In genomic region chr1:15394261-15394543, GRCh38 we compare ENCODE assay signal across 20 cellular contexts. TPM values are rescaled to one million over a fixed set of nuclear protein-coding genes. Genes with fewer than 3 reads are reported as not detected.
DNase-seq lines count a peak whose midpoint lies in the region; ATAC-seq, FAIRE-seq and TF ChIP-seq lines count a peak whose summit lies in the region.
"Had no signal": no experiment of that assay in that cellular context is flagged by ENCODE, and none has a peak within 500 bp of the region (broad histone marks: within the 10 kb centered on the region; RNA-seq: fewer than 3 reads in every experiment).

No MANE protein-coding gene starts in this region.

- peaks cover 5% of the 10 kb centered on the region; the same call in 2 of the 3 replicates for H3K4me1 Mint-ChIP-seq in GM23338
- peaks cover 9% of the 10 kb centered on the region for H3K4me1 Mint-ChIP-seq in neural crest cell
- H3K4me1 Mint-ChIP-seq: CD14-positive monocyte; CD4-positive, alpha-beta memory T cell had no signal

- H3K4me3 Mint-ChIP-seq in GM23338: no peak overlapping the region
- H3K4me3 Mint-ChIP-seq in neural crest cell: no peak overlapping the region
- H3K4me3 Mint-ChIP-seq: CD14-positive monocyte; CD4-positive, alpha-beta memory T cell; HFFc6 had no signal

- peak overlapping the region; percentile 84; the same call in 1 of the 2 replicates for H2AFZ ChIP-seq in GM23338
- H2AFZ ChIP-seq: GM23248 had no signal

- H3K9me3 Mint-ChIP-seq in GM23338 (peaks cover 6% of the 10 kb centered on the region), neural crest cell (peaks cover 3% of the 10 kb centered on the region)

- TF ChIP-seq POLR2A in gastroesophageal sphincter (IDR thresholded peaks at IDR 0.05): no peak

- no peaks in the 10 kb centered on the region for H3K79me2 ChIP-seq in GM23338 (replicated peaks; ENCODE audit: insufficient read depth)

- no peaks in the 10 kb centered on the region for H3K9me2 ChIP-seq in GM23338 (ENCODE audit: insufficient read depth)

- H3K27me3 ChIP-seq in GM23338 (ENCODE audit: insufficient read depth) (peaks cover 5% of the 10 kb centered on the region), Panc1 (ENCODE audit: control insufficient read depth, insufficient read depth, low read length) (no peaks in the 10 kb centered on the region), gastroesophageal sphincter (no peaks in the 10 kb centered on the region)
- H3K27me3 ChIP-seq: BLaER1 had no signal

- H3K4me2 ChIP-seq in GM23338: no peak overlapping the region
- H3K4me2 ChIP-seq: BLaER1 had no signal

- H3K36me3 ChIP-seq in GM23338 (ENCODE audit: insufficient read depth): no peaks in the 10 kb centered on the region
- no peaks in the 10 kb centered on the region for H3K36me3 ChIP-seq in Panc1 (ENCODE audit: control insufficient read depth, insufficient read depth, low read length)
- no peaks in the 10 kb centered on the region for H3K36me3 ChIP-seq in kidney (ENCODE audit: control insufficient read depth in 1 of 2, insufficient read depth in 2 of 2, low read length in 2 of 2)
- no peaks in the 10 kb centered on the region for H3K36me3 ChIP-seq in gastroesophageal sphincter
- H3K36me3 ChIP-seq: BLaER1 had no signal

- H3K27ac ChIP-seq in GM23338 (ENCODE audit: low read depth): no peak overlapping the region
- no peak overlapping the region for H3K27ac ChIP-seq in Panc1 (ENCODE audit: low read length)
- no peak overlapping the region for H3K27ac ChIP-seq in kidney (ENCODE audit: low read depth in 2 of 2, low read length in 2 of 2)
- no peak overlapping the region for H3K27ac ChIP-seq in gastroesophageal sphincter
- H3K27ac ChIP-seq: BLaER1, GM23248 had no signal

- CTCF ChIA-PET in Panc1 (lab: Charles Lee): no interaction called here

- TF ChIP-seq CTCF in GM23338 (conservative IDR thresholded peaks at IDR 0.05; ENCODE audit: low read depth in 2 of 2) (no peak), Panc1 (IDR thresholded peaks at IDR 0.05) (no peak), kidney (IDR thresholded peaks at IDR 0.05; ENCODE audit: borderline replicate concordance, extremely low read depth, insufficient read depth) (no peak), neural crest cell (conservative IDR thresholded peaks at IDR 0.05) (no peak), gastroesophageal sphincter (IDR thresholded peaks at IDR 0.05) (no peak)

- H3K4me3 ChIP-seq in GM23338 (no peak overlapping the region), Panc1 (ENCODE audit: low read depth in 2 of 2, low read length in 2 of 2) (no peak overlapping the region), kidney (ENCODE audit: low read length in 2 of 2) (no peak overlapping the region), gastroesophageal sphincter (no peak overlapping the region)
- H3K4me3 ChIP-seq: BLaER1, GM23248 had no signal

- BruUV-seq in Panc1 (replicated peaks; lab: Mats Ljungman, UMichigan): no TSS peak

- DNase-seq in GM23338 (ENCODE audit: low spot score) (no peak), Panc1 (ENCODE audit: low read depth, low spot score) (no peak), kidney (peak; percentile 21), neural crest cell (ENCODE audit: low read depth, low spot score) (no peak), midbrain (lab: John Stamatoyannopoulos, UW) (no peak), AML-193 (lab: John Stamatoyannopoulos, UW) (no peak), SW 1271 (lab: John Stamatoyannopoulos, UW) (no peak)
- DNase-seq: CD4-positive, alpha-beta memory T cell; DMS153; DMS79; GF-D8; GM23248; HFFc6 had no signal

- POLR2A ChIA-PET in Panc1 (lab: Charles Lee): no interaction called here

- H3K9me3 ChIP-seq in Panc1 (ENCODE audit: control insufficient read depth, insufficient read depth, low read depth, low read length) (no peaks in the 10 kb centered on the region), kidney (ENCODE audit: control insufficient read depth in 1 of 2, low read length in 2 of 2) (no peaks in the 10 kb centered on the region), gastroesophageal sphincter (no peaks in the 10 kb centered on the region)

- intact Hi-C loops in Panc1 (cut with micrococcal nuclease; ENCODE audit: unreplicated experiment): no loop called here
- intact Hi-C loops in kidney (cut with DNase I): no loop called here

- H3K27me3 Mint-ChIP-seq in GM23338 (ENCODE audit: insufficient read depth, low read depth, poor library complexity) (peaks cover 3% of the 10 kb centered on the region), neural crest cell (ENCODE audit: low read depth) (no peaks in the 10 kb centered on the region)
- H3K27me3 Mint-ChIP-seq: CD4-positive, alpha-beta memory T cell had no signal

- no peak for FAIRE-seq in kidney (lab: Jason Lieb, UNC)
- FAIRE-seq: A204.1, H54 had no signal

- TF ChIP-seq EP300 in gastroesophageal sphincter (IDR thresholded peaks at IDR 0.05): no peak

- no peak overlapping the region for H3K9ac ChIP-seq in kidney (ENCODE audit: low read length in 2 of 2)
- H3K9ac ChIP-seq: BLaER1, GM23248 had no signal

- H3K4me1 ChIP-seq in GM23338 (ENCODE audit: insufficient read depth) (no peaks in the 10 kb centered on the region; the same call in 1 of the 2 replicates), Panc1 (ENCODE audit: control insufficient read depth, insufficient read depth, low read length) (no peaks in the 10 kb centered on the region; the same call in 1 of the 2 replicates), kidney (ENCODE audit: control insufficient read depth in 1 of 2, insufficient read depth in 1 of 2, low read depth in 1 of 2, low read length in 2 of 2) (no peaks in the 10 kb centered on the region), gastroesophageal sphincter (no peaks in the 10 kb centered on the region)
- H3K4me1 ChIP-seq: BLaER1 had no signal

- no peaks in the 10 kb centered on the region for H3F3A ChIP-seq in GM23338 (replicated peaks; ENCODE audit: low read depth)

- no peak overlapping the region for H3K27ac Mint-ChIP-seq in GM23338
- H3K27ac Mint-ChIP-seq in neural crest cell (ENCODE audit: unreplicated experiment): peak overlapping the region; percentile 43
- H3K27ac Mint-ChIP-seq: CD4-positive, alpha-beta memory T cell; HFFc6 had no signal

- 72 to 100% methylated on average over 1 to 2 of the region's 2 CpGs for WGBS in gastroesophageal sphincter (ENCODE audit: low coverage in 1 of 2), 2 donors

- no peaks in the 10 kb centered on the region for H4K20me1 ChIP-seq in GM23338 (replicated peaks; ENCODE audit: insufficient read depth)
- H4K20me1 ChIP-seq: BLaER1 had no signal

- no peak for ATAC-seq in GM23338
- ATAC-seq in Panc1: peak; percentile 48; the same call in 1 of the 2 replicates
- no peak for ATAC-seq in gastroesophageal sphincter
- ATAC-seq: HCT116 had no signal

- in situ Hi-C loops in Panc1 (cut with HindIII; ENCODE audit: low pct_unique_long_range_greater_than_20kb, low sequenced_read_pairs): loop anchor here (5.0 kb wide), 1 partner anchor 72 kb away; no protein-coding TSS in a partner anchor

- H3K36me3 Mint-ChIP-seq in GM23338 (ENCODE audit: low read depth) (peaks cover 2% of the 10 kb centered on the region; the same call in 2 of the 3 replicates), neural crest cell (ENCODE audit: low read depth) (peaks cover 4% of the 10 kb centered on the region)
- H3K36me3 Mint-ChIP-seq: CD14-positive monocyte had no signal

RNA-seq across cellular contexts. Expression of gene EFHD2, which starts 15.5 kb away (rescaled TPM):
- 22.8 and 23.7 TPM in 2 replicates for total RNA-seq in GM23338 (2014; rRNA removed; shearing (Covaris generic))
- polyA plus RNA-seq in GM23338 (2016; fragmentation: Nextera tagmentation; extraction: Ambion mirVana): 19.3 and 22.8 TPM in 2 replicates
- 90.8 TPM for total RNA-seq in Panc1 (2021; ENCODE audit: unreplicated experiment)
- 96.2 TPM for polyA plus RNA-seq in Panc1 (2012; ENCODE audit: insufficient read length)
- total RNA-seq in kidney: 37.5 TPM
- polyA plus RNA-seq in kidney (ENCODE audit: insufficient read depth, low read depth, low replicate concordance): 20.2 TPM
- 22.4 and 23.0 TPM in 2 replicates for total RNA-seq in neural crest cell
- total RNA-seq in gastroesophageal sphincter: 10 to 100 TPM; 26.3 to 60.7 (median 53.7) TPM

RNA-seq across cellular contexts. Expression of gene CTRC, which starts 44.0 kb away (rescaled TPM):
- 0.24 TPM in 1 of 2 replicates, not detected in the other for total RNA-seq in GM23338 (2014; rRNA removed; shearing (Covaris generic))
- polyA plus RNA-seq in GM23338 (2016; fragmentation: Nextera tagmentation; extraction: Ambion mirVana): not detected in 2 replicates
- 1.1 TPM for total RNA-seq in Panc1 (2021; ENCODE audit: unreplicated experiment)
- polyA plus RNA-seq in Panc1 (2012; ENCODE audit: insufficient read length): not detected
- 0.44 TPM for total RNA-seq in kidney
- polyA plus RNA-seq in kidney (ENCODE audit: insufficient read depth, low read depth, low replicate concordance): not detected
- 0.40 TPM in 1 of 2 replicates, not detected in the other for total RNA-seq in neural crest cell
- not detected for total RNA-seq in gastroesophageal sphincter
- total RNA-seq: Daoy, GM23248, HFFc6 had no signal
- polyA plus RNA-seq: CD14-positive monocyte; CD4-positive, alpha-beta memory T cell; GM23248 had no signal
